In genomic region chrY:7718132-7718531, GRCh38 we compare ENCODE assay signal across 28 cellular contexts.
"Had no signal": no experiment of that assay in that cellular context is flagged by ENCODE, and none has a peak within 500 bp of the region (broad histone marks: within the 10 kb centered on the region; RNA-seq: fewer than 3 reads in every experiment).

No MANE protein-coding gene starts in this region.

- H3K9me3 Mint-ChIP-seq: activated CD4-positive, alpha-beta memory T cell treated with anti-CD3 and anti-CD28 coated beads, Interleukin-2, amount 10 ng/mL, durations not matched to agents 7 days and 5 days; activated CD4-positive, alpha-beta T cell treated with anti-CD3 and anti-CD28 coated beads, Interleukin-2, amount 10 ng/mL, durations not matched to agents 24 days and 14 days; activated T-cell treated with anti-CD3 and anti-CD28 coated beads, Interleukin-2, amount 50 U/mL, for 24 hours; activated T-helper 17 cell treated with anti-CD3 and anti-CD28 coated beads, Interleukin-2, amount 50 U/mL, for 72 hours; central memory CD8-positive, alpha-beta T cell; immature natural killer cell; nephron; T-helper 2 cell treated with Interferon-gamma antibody and Interleukin-4, amounts not matched to agents 5 μg/mL and 100 μg/mL, for 36 hours had no signal

- H3K36me3 Mint-ChIP-seq: immature natural killer cell had no signal

- H3K27ac ChIP-seq: breast epithelium, gastroesophageal sphincter, heart left ventricle, spleen, testis, transverse colon, WERI-Rb-1 had no signal

- H3K27ac Mint-ChIP-seq: activated CD4-positive, alpha-beta memory T cell treated with anti-CD3 and anti-CD28 coated beads, Interleukin-2, amount 10 ng/mL, durations not matched to agents 7 days and 5 days; activated CD4-positive, alpha-beta T cell treated with anti-CD3 and anti-CD28 coated beads, Interleukin-2, amount 10 ng/mL, durations not matched to agents 24 days and 14 days; activated T-cell treated with anti-CD3 and anti-CD28 coated beads, Interleukin-2, amount 50 U/mL, for 24 hours; activated T-helper 17 cell treated with anti-CD3 and anti-CD28 coated beads, Interleukin-2, amount 50 U/mL, for 72 hours; immature natural killer cell; nephron; T-helper 2 cell treated with Interferon-gamma antibody and Interleukin-4, amounts not matched to agents 5 μg/mL and 100 μg/mL, for 36 hours had no signal

- H3K4me1 ChIP-seq: breast epithelium, testis, transverse colon had no signal

- H3K4me3 Mint-ChIP-seq: activated CD4-positive, alpha-beta memory T cell treated with anti-CD3 and anti-CD28 coated beads, Interleukin-2, amount 10 ng/mL, durations not matched to agents 7 days and 5 days; activated CD4-positive, alpha-beta T cell treated with anti-CD3 and anti-CD28 coated beads, Interleukin-2, amount 10 ng/mL, durations not matched to agents 24 days and 14 days; activated T-cell treated with anti-CD3 and anti-CD28 coated beads, Interleukin-2, amount 50 U/mL, for 24 hours; activated T-helper 17 cell treated with anti-CD3 and anti-CD28 coated beads, Interleukin-2, amount 50 U/mL, for 72 hours; central memory CD8-positive, alpha-beta T cell; immature natural killer cell; nephron; T-helper 2 cell treated with Interferon-gamma antibody and Interleukin-4, amounts not matched to agents 5 μg/mL and 100 μg/mL, for 36 hours had no signal

- DNase-seq: activated CD4-positive, alpha-beta memory T cell treated with anti-CD3 and anti-CD28 coated beads, Interleukin-2, amount 10 ng/mL, durations not matched to agents 7 days and 5 days; activated CD4-positive, alpha-beta T cell treated with anti-CD3 and anti-CD28 coated beads, Interleukin-2, amount 10 ng/mL, durations not matched to agents 24 days and 14 days; activated CD8-positive, alpha-beta memory T cell treated with anti-CD3 and anti-CD28 coated beads, Interleukin-2, amount 50 U/mL, for 48 hours; activated gamma-delta T cell treated with Interleukin-2 at 50 U/mL for 16 hours; activated naive CD4-positive, alpha-beta T cell treated with anti-CD3 and anti-CD28 coated beads, Interleukin-2, amount 50 U/mL, for 16 hours; activated T-cell treated with anti-CD3 and anti-CD28 coated beads, Interleukin-2, amount 50 U/mL, for 24 hours; amygdala; dermis blood vessel endothelial cell; effector CD4-positive, alpha-beta T cell; heart left ventricle; immature natural killer cell; kidney; left colon; mammary epithelial cell; posterior cingulate gyrus; right cardiac atrium; spleen; stimulated activated CD4-positive, alpha-beta T cell treated with anti-CD3 and anti-CD28 coated beads, Interleukin-2, amount 100 ng/mL, for 48 hours; stimulated activated naive CD8-positive, alpha-beta T cell treated with anti-CD3 and anti-CD28 coated beads, Interleukin-15, Interleukin-2, amounts not matched to agents 100 U/mL and 50 U/mL, for 24 hours; testis; transverse colon; WERI-Rb-1 had no signal

- H3K27me3 ChIP-seq: breast epithelium, gastroesophageal sphincter, heart left ventricle, spleen, testis, transverse colon had no signal

- H3K4me1 Mint-ChIP-seq: activated CD4-positive, alpha-beta memory T cell treated with anti-CD3 and anti-CD28 coated beads, Interleukin-2, amount 10 ng/mL, durations not matched to agents 7 days and 5 days; activated CD4-positive, alpha-beta T cell treated with anti-CD3 and anti-CD28 coated beads, Interleukin-2, amount 10 ng/mL, durations not matched to agents 24 days and 14 days; activated T-helper 17 cell treated with anti-CD3 and anti-CD28 coated beads, Interleukin-2, amount 50 U/mL, for 72 hours; central memory CD8-positive, alpha-beta T cell; immature natural killer cell; nephron had no signal

- H3K36me3 ChIP-seq: breast epithelium, gastroesophageal sphincter, heart left ventricle, spleen, transverse colon, WERI-Rb-1 had no signal

- H3K4me3 ChIP-seq: breast epithelium, gastroesophageal sphincter, heart left ventricle, spleen, testis, transverse colon had no signal

- H3K27me3 Mint-ChIP-seq: activated CD4-positive, alpha-beta memory T cell treated with anti-CD3 and anti-CD28 coated beads, Interleukin-2, amount 10 ng/mL, durations not matched to agents 7 days and 5 days; activated CD4-positive, alpha-beta T cell treated with anti-CD3 and anti-CD28 coated beads, Interleukin-2, amount 10 ng/mL, durations not matched to agents 24 days and 14 days; activated T-cell treated with anti-CD3 and anti-CD28 coated beads, Interleukin-2, amount 50 U/mL, for 24 hours; activated T-helper 17 cell treated with anti-CD3 and anti-CD28 coated beads, Interleukin-2, amount 50 U/mL, for 72 hours had no signal

- H3K9me3 ChIP-seq: breast epithelium, gastroesophageal sphincter, heart left ventricle, spleen, testis, transverse colon had no signal
